ENCODE assay signal across 21 cellular contexts in the genomic region with DNA sequence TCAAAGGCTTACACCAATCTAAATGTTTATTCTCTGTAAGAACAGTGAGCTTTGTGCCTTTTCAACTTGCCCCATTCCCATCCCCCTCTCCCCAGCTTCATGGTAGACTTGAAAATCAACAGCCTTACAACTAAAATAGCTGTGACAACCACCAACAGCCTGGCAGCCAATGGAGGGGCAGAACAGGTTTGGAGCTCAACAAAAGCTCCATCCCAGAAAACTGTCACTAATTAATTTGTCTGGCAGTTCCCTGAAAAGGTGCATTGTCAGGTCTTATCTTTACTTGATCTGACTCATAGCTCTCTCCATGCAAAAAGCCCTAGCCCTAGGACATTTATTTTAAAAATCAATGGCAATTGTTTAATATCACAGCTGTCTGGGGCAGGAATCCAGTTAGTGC. TPM values are rescaled to one million over a fixed set of nuclear protein-coding genes. Genes with fewer than 3 reads are reported as not detected.
DNase-seq lines count a peak whose midpoint lies in the region; ATAC-seq and TF ChIP-seq lines count a peak whose summit lies in the region.
"Had no signal": no experiment of that assay in that cellular context is flagged by ENCODE, and none has a peak within 500 bp of the region (broad histone marks: within the 10 kb centered on the region; RNA-seq: fewer than 3 reads in every experiment).

No MANE protein-coding gene starts in this region.

- no peaks in the 10 kb centered on the region for H3K27me3 Mint-ChIP-seq in T-helper 17 cell
- H3K27me3 Mint-ChIP-seq in T-helper 2 cell treated with Interferon-gamma antibody and Interleukin-4, amounts not matched to agents 5 μg/mL and 100 μg/mL, for 36 hours (ENCODE audit: low read depth): no peaks in the 10 kb centered on the region
- H3K27me3 Mint-ChIP-seq: activated CD4-positive, alpha-beta T cell treated with anti-CD3 and anti-CD28 coated beads for 36 hours; CD4-positive, alpha-beta memory T cell; IgD-negative memory B cell; stimulated activated naive CD8-positive, alpha-beta T cell treated with anti-CD3 and anti-CD28 coated beads, Interleukin-15, Interleukin-2, amounts not matched to agents 100 ng/mL and 50 ng/mL, for 24 hours had no signal

- H3K9me3 ChIP-seq in HCT116 (ENCODE audit: control insufficient read depth in 1 of 2, insufficient read depth in 1 of 2, low read depth in 1 of 2, low read length in 2 of 2) (peaks cover 6 to 24% of the 10 kb centered on the region in 2 experiments; a peak in 3 of 4 replicates), T-helper 17 cell (ENCODE audit: control insufficient read depth, low read length, poor library complexity, severe bottlenecking) (peaks cover 6% of the 10 kb centered on the region)

- no peaks in the 10 kb centered on the region for H3K27me3 ChIP-seq in HCT116 (ENCODE audit: insufficient read depth, low read length)
- H3K27me3 ChIP-seq: upper lobe of left lung had no signal

- H3K9ac ChIP-seq in HCT116 (ENCODE audit: low read length): no peak overlapping the region

- H3K36me3 ChIP-seq in HCT116 (ENCODE audit: control insufficient read depth in 1 of 2, insufficient read depth in 2 of 2, low read length in 2 of 2): peaks cover 2 to 10% of the 10 kb centered on the region in 2 experiments; a peak in 3 of 4 replicates

- peak overlapping the region; percentile 90 for H3K27ac Mint-ChIP-seq in T-helper 17 cell
- H3K27ac Mint-ChIP-seq in T-helper 2 cell treated with Interferon-gamma antibody and Interleukin-4, amounts not matched to agents 5 μg/mL and 100 μg/mL, for 36 hours: no peak overlapping the region
- H3K27ac Mint-ChIP-seq: activated CD4-positive, alpha-beta T cell treated with anti-CD3 and anti-CD28 coated beads for 36 hours; H9; stimulated activated naive CD8-positive, alpha-beta T cell treated with anti-CD3 and anti-CD28 coated beads, Interleukin-15, Interleukin-2, amounts not matched to agents 100 ng/mL and 50 ng/mL, for 24 hours had no signal

- H3K4me3 Mint-ChIP-seq in T-helper 17 cell: no peak overlapping the region
- H3K4me3 Mint-ChIP-seq in T-helper 2 cell treated with Interferon-gamma antibody and Interleukin-4, amounts not matched to agents 5 μg/mL and 100 μg/mL, for 36 hours: no peak overlapping the region
- H3K4me3 Mint-ChIP-seq: activated CD4-positive, alpha-beta T cell treated with anti-CD3 and anti-CD28 coated beads for 36 hours; CD4-positive, alpha-beta memory T cell; H9; IgD-negative memory B cell; stimulated activated naive CD8-positive, alpha-beta T cell treated with anti-CD3 and anti-CD28 coated beads, Interleukin-15, Interleukin-2, amounts not matched to agents 100 ng/mL and 50 ng/mL, for 24 hours had no signal

- DNase-seq in A172 (ENCODE audit: low spot score): peak; percentile 67
- DNase-seq in HCT116 (ENCODE audit: low read depth, low spot score): peak; percentile 35
- DNase-seq in T-helper 17 cell: no peak
- peak; percentile 8 for DNase-seq in kidney glomerular epithelial cell (lab: John Stamatoyannopoulos, UW)
- DNase-seq in T-helper 2 cell treated with Interferon-gamma antibody and Interleukin-4, amounts not matched to agents 5 μg/mL and 100 μg/mL, for 36 hours (ENCODE audit: low spot score): no peak
- DNase-seq in dedifferentiated amniotic fluid mesenchymal stem cell (ENCODE audit: extremely low spot score): no peak
- DNase-seq: activated CD4-positive, alpha-beta T cell treated with anti-CD3 and anti-CD28 coated beads for 36 hours; activated effector memory CD4-positive, alpha-beta T cell treated with Interleukin-2 at 50 U/mL for 16 hours; CD4-positive, alpha-beta memory T cell; EL; H9; left colon; NCI-H2171; NCI-H748 treated with DMSO at 0.1 percent for 48 hours; occipital lobe; upper lobe of left lung had no signal

- peaks cover 58% of the 10 kb centered on the region for H3K9me3 Mint-ChIP-seq in T-helper 2 cell treated with Interferon-gamma antibody and Interleukin-4, amounts not matched to agents 5 μg/mL and 100 μg/mL, for 36 hours

- H3K4me3 ChIP-seq in HCT116 (replicated peaks in 1 of 2; ENCODE audit: low read depth in 1 of 2, low read length in 2 of 2): no peak overlapping the region
- H3K4me3 ChIP-seq: upper lobe of left lung had no signal

- RAD21 ChIA-PET in HCT116 (lab: Charles Lee; ENCODE audit: low non-redundant PET in 1 of 2, low total read pairs in 2 of 2, uncharacterized antibody in 2 of 2, unreplicated experiment in 2 of 2): no interaction called here

- H3K4me1 ChIP-seq in HCT116 (ENCODE audit: control insufficient read depth in 1 of 2, insufficient read depth in 2 of 2, low read length in 2 of 2): peaks cover 6 to 11% of the 10 kb centered on the region in 2 experiments; a peak in 2 of 4 replicates

- TF ChIP-seq RAD21 in HCT116 (IDR thresholded peaks at IDR 0.05; ENCODE audit: low read depth): no peak

- peaks cover 13% of the 10 kb centered on the region for H3K4me1 Mint-ChIP-seq in T-helper 17 cell
- H3K4me1 Mint-ChIP-seq in T-helper 2 cell treated with Interferon-gamma antibody and Interleukin-4, amounts not matched to agents 5 μg/mL and 100 μg/mL, for 36 hours (ENCODE audit: low read depth): peaks cover 17% of the 10 kb centered on the region

- H3K9me2 ChIP-seq in HCT116 (ENCODE audit: insufficient read depth): no peaks in the 10 kb centered on the region

- H3K4me2 ChIP-seq in HCT116 (ENCODE audit: low read length): peak overlapping the region; percentile 10; the same call in 1 of the 2 replicates

- TF ChIP-seq POLR2A in HCT116 (IDR thresholded peaks at IDR 0.05; ENCODE audit: borderline replicate concordance, extremely low read depth, insufficient read depth, insufficient read length): no peak
- no peak for TF ChIP-seq POLR2A in GM18505 (IDR thresholded peaks at IDR 0.05; ENCODE audit: borderline replicate concordance, extremely low read depth, insufficient read depth, insufficient read length)

- no peak overlapping the region for H2AFZ ChIP-seq in HCT116 (ENCODE audit: low read depth, low read length, poor library complexity, severe bottlenecking)

- CTCF ChIA-PET in HCT116 (lab: Charles Lee): interaction anchor here (2.4 kb wide), 1 partner anchor 20 kb away, joined by 16 read pairs; no protein-coding TSS in a partner anchor

- intact Hi-C loops in HCT116 (cut with micrococcal nuclease): no loop called here

- no peak overlapping the region for H3K27ac ChIP-seq in HCT116 (ENCODE audit: low read depth, low read length)
- H3K27ac ChIP-seq: upper lobe of left lung had no signal

- POLR2A ChIA-PET in HCT116 (lab: Charles Lee): no interaction called here

- no peak for TF ChIP-seq CTCF in HCT116 (IDR thresholded peaks at IDR 0.05 in 2 of 3, conservative IDR thresholded peaks at IDR 0.05 in 1 of 3; ENCODE audit: borderline replicate concordance in 1 of 3, insufficient read depth in 1 of 3, low read depth in 2 of 3, low read length in 2 of 3)

- H4K20me1 ChIP-seq in HCT116 (ENCODE audit: insufficient read depth): no peaks in the 10 kb centered on the region

- no TSS peak for BruUV-seq in HCT116 (replicated peaks; lab: Mats Ljungman, UMichigan)

- H3K36me3 Mint-ChIP-seq in T-helper 17 cell (ENCODE audit: low read depth): peaks cover 14% of the 10 kb centered on the region
- peaks cover 80% of the 10 kb centered on the region for H3K36me3 Mint-ChIP-seq in T-helper 2 cell treated with Interferon-gamma antibody and Interleukin-4, amounts not matched to agents 5 μg/mL and 100 μg/mL, for 36 hours (ENCODE audit: low read depth)

- peaks cover 5% of the 10 kb centered on the region for H3K79me2 ChIP-seq in HCT116 (ENCODE audit: insufficient read depth, low read length)

- ATAC-seq in HCT116 (peak; percentile 76), T-helper 17 cell (no peak), esophagus mucosa (no peak), GM18505 (IDR thresholded peaks at IDR 0.05; ENCODE audit: unreplicated experiment) (no peak)
- ATAC-seq: activated CD4-positive, alpha-beta T cell treated with anti-CD3 and anti-CD28 coated beads for 36 hours; left colon; sciatic nerve had no signal

TF ChIP-seq in HCT116, 20 proteins besides CTCF, POLR2A, EP300 and RAD21:
- no peak for TF ChIP-seq CEBPB (IDR thresholded peaks at IDR 0.05; ENCODE audit: low read depth)
- TF ChIP-seq FOSL1 (IDR thresholded peaks at IDR 0.05; ENCODE audit: low read depth): peak; percentile 31; the same call in 1 of the 2 replicates

RNA-seq across cellular contexts. Expression of a gene that starts 22.6 kb away (rescaled TPM):
- 23.3 and 31.8 TPM in 2 replicates for total RNA-seq in A172 (2014; rRNA removed; shearing (Covaris generic))
- total RNA-seq in HCT116 (2021; ENCODE audit: unreplicated experiment) (30.5 TPM), T-helper 17 cell (10 to 100 TPM; 14.3 to 17.1 TPM), esophagus mucosa (16.0 TPM)
- 32.7 and 38.7 TPM in 2 replicates for polyA plus RNA-seq in HCT116 (2012)

Comparison
In these comparisons a context has a peak if more than half of its experiments do, and no peak if none do; other contexts are left out.
1. DNase-seq: peak in A172 (single experiment), HCT116 (single experiment) and kidney glomerular epithelial cell (single experiment); none in T-helper 17 cell (0 of 3), T-helper 2 cell treated with Interferon-gamma antibody and Interleukin-4, amounts not matched to agents 5 μg/mL and 100 μg/mL, for 36 hours (single experiment) and dedifferentiated amniotic fluid mesenchymal stem cell (single experiment).